Comparison of ENCODE assay signal across 8 cellular contexts in the genomic region with DNA sequence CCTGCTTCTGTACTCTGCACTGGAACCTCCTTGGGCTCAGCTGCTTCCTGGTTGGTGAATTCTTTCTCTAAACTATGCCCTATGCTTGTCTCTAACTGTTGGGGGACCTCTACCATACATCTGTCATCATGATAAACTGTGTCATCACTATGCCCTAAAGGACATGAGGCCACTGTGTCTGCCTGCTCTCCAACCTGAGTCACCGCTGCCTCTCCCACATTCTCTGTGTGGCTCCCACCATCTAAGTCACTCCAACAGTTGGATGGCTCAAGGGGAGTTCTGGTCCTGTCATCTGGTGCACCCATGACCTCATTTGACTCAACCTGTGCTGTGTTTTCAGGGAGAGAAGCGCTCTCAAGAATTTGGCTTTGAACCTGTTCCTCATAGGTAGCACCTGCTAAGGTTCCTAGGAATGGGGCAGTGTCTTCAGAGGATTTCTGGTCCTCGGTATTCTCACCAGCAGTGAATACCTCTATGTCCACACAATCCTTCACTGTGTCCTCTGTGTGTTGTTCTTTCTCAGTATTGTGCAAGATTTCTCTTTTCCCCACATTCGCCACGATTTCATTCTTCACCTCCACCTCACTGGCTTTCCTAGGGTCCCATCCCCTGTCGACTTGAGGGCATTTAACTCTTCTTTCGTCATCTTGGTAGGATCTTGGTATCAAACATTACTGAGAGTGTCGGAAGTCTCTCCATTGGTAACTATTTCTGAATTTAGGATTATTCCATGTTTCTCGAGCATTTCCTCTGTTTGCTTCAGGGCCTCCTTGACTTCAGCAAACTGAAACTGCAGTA. TPM values are rescaled to one million over a fixed set of nuclear protein-coding genes. Genes with fewer than 3 reads are reported as not detected.
DNase-seq lines count a peak whose midpoint lies in the region; ATAC-seq, FAIRE-seq and TF ChIP-seq lines count a peak whose summit lies in the region.
"Not testable (repeated sequence)": the region's sequence is repeated elsewhere in the genome, so short reads cannot be mapped to it uniquely, and the experiment has no call there.

No MANE protein-coding gene starts in this region.

- CTCF ChIA-PET in activated naive CD4-positive, alpha-beta T cell treated with anti-CD3 and anti-CD28 coated beads, Interleukin-2, amount 10 ng/mL, durations not matched to agents 7 days and 5 days (lab: Charles Lee); HepG2 (lab: Yijun Ruan, JAX; ENCODE audit: low intra/inter-chr PET ratio, low total read pairs): not testable (repeated sequence)

- H3K27me3 Mint-ChIP-seq in activated naive CD4-positive, alpha-beta T cell treated with anti-CD3 and anti-CD28 coated beads, Interleukin-2, amount 10 ng/mL, durations not matched to agents 7 days and 5 days, result peaks cover 23% of the 10 kb centered on the region

- 76% methylated on average over 9 of the region's 9 CpGs for WGBS in HepG2 (ENCODE audit: low lambda C conversion rate)
- no CpG with 5 or more reads among the region's 9 CpGs for WGBS in neuronal stem cell (ENCODE audit: extremely low coverage in 2 of 2, insufficient read length in 2 of 2, insufficient replicate concordance in 1 of 2), 2 donors

- H3K27me3 ChIP-seq in dorsolateral prefrontal cortex; HepG2 (ENCODE audit: control insufficient read depth in 1 of 2, insufficient read depth in 2 of 2, low read length in 2 of 2); neuronal stem cell (ENCODE audit: control insufficient read depth in 3 of 3, insufficient read depth in 3 of 3, low read depth in 1 of 3, low read length in 3 of 3); stomach smooth muscle (ENCODE audit: control insufficient read depth in 1 of 2, insufficient read depth in 2 of 2, low read length in 2 of 2): not testable (repeated sequence)

- not testable (repeated sequence) for TF ChIP-seq POLR2A in HepG2 (IDR thresholded peaks at IDR 0.05; ENCODE audit: insufficient read depth in 1 of 2, low read depth in 2 of 2, low read length in 2 of 2)

- H3K27ac Mint-ChIP-seq in activated naive CD4-positive, alpha-beta T cell treated with anti-CD3 and anti-CD28 coated beads, Interleukin-2, amount 10 ng/mL, durations not matched to agents 7 days and 5 days, result peak overlapping the region; percentile 16

- H3K36me3 ChIP-seq in HepG2 (replicated peaks in 1 of 2; ENCODE audit: control insufficient read depth in 1 of 2, insufficient read depth in 2 of 2, low read length in 2 of 2); neuronal stem cell (replicated peaks in 1 of 2; ENCODE audit: control insufficient read depth in 2 of 2, insufficient read depth in 2 of 2, low read length in 2 of 2); stomach smooth muscle (ENCODE audit: control insufficient read depth in 2 of 2, insufficient read depth in 2 of 2, low read length in 2 of 2): not testable (repeated sequence)

- peaks cover 57% of the 10 kb centered on the region for H3K4me1 ChIP-seq in HepG2 (ENCODE audit: insufficient read depth, low read length)
- H3K4me1 ChIP-seq in neuronal stem cell (ENCODE audit: control insufficient read depth in 2 of 2, insufficient read depth in 1 of 2, low read depth in 1 of 2, low read length in 2 of 2); stomach smooth muscle (ENCODE audit: control insufficient read depth, insufficient read depth, low read length): not testable (repeated sequence)

- H4K20me1 ChIP-seq in HepG2 (ENCODE audit: insufficient read depth, low read length), result not testable (repeated sequence)

- not testable (repeated sequence) for H2BK120ac ChIP-seq in neuronal stem cell (ENCODE audit: low read depth, low read length)

- not testable (repeated sequence) for H3K18ac ChIP-seq in neuronal stem cell (ENCODE audit: low read length)

- H2BK5ac ChIP-seq in neuronal stem cell (ENCODE audit: low read length), result not testable (repeated sequence)

- not testable (repeated sequence) for H2AK5ac ChIP-seq in neuronal stem cell (ENCODE audit: low read depth, low read length)

- H3K9ac ChIP-seq in HepG2 (ENCODE audit: insufficient read depth, low read depth, low read length), result 0 out of 2 replicates have a peak overlapping the region, but pooled peaks have one; percentile 62
- H3K9ac ChIP-seq in neuronal stem cell (ENCODE audit: low read depth, low read length, poor library complexity); stomach smooth muscle (ENCODE audit: low read length in 2 of 2): not testable (repeated sequence)

- not testable (repeated sequence) for H3K79me1 ChIP-seq in neuronal stem cell (ENCODE audit: low read depth, low read length)

- H2AFZ ChIP-seq in HepG2 (ENCODE audit: low read length), result not testable (repeated sequence)
- H2AFZ ChIP-seq in neuronal stem cell (ENCODE audit: low read length), result peak overlapping the region; percentile 87

- intact Hi-C loops in dorsolateral prefrontal cortex (cut with DNase I), result loop anchor here in 1 of 2 donors (5.0 kb wide), 1 partner anchor 113 kb away; a partner anchor contains a TSS
- intact Hi-C loops in HepG2 (cut with micrococcal nuclease; ENCODE audit: unreplicated experiment), result not testable (repeated sequence)

- H3K79me2 ChIP-seq in HepG2 (ENCODE audit: insufficient read depth, low read length), result not testable (repeated sequence)

- peak overlapping the region in 12 of 59 donors; percentile 56 to 86 (median 79) for H3K27ac ChIP-seq in dorsolateral prefrontal cortex
- H3K27ac ChIP-seq in HepG2 (ENCODE audit: extremely low read length, insufficient read depth, low read length); neuronal stem cell (replicated peaks; ENCODE audit: low read length); stomach smooth muscle (ENCODE audit: low read length): not testable (repeated sequence)

- not testable (repeated sequence) for H3K9me3 Mint-ChIP-seq in activated naive CD4-positive, alpha-beta T cell treated with anti-CD3 and anti-CD28 coated beads, Interleukin-2, amount 10 ng/mL, durations not matched to agents 7 days and 5 days

- H2BK15ac ChIP-seq in neuronal stem cell (ENCODE audit: low read length), result not testable (repeated sequence)

- peak; percentile 19 for ATAC-seq in HepG2

- in situ Hi-C loops in HepG2 (cut with HindIII; ENCODE audit: extremely low pct_ligation_motif_present, low pct_unique_long_range_greater_than_20kb), result not testable (repeated sequence)

- not testable (repeated sequence) for H3K9me3 ChIP-seq in HepG2 (ENCODE audit: low read length); stomach smooth muscle (ENCODE audit: control insufficient read depth in 2 of 2, low read length in 2 of 2)
- H3K9me3 ChIP-seq in neuronal stem cell (replicated peaks in 1 of 2; ENCODE audit: control insufficient read depth in 2 of 2, insufficient read depth in 1 of 2, low read depth in 1 of 2, low read length in 2 of 2), result peaks cover 0 to 17% of the 10 kb centered on the region in 2 donors

- not testable (repeated sequence) for FAIRE-seq in HepG2 (lab: Jason Lieb, UNC)

- TF ChIP-seq EP300 in HepG2 (IDR thresholded peaks at IDR 0.05; ENCODE audit: low read depth in 2 of 2, low read length in 2 of 2); HepG2 (CRISPR knock-in tag; IDR thresholded peaks at IDR 0.05; ENCODE audit: borderline replicate concordance): not testable (repeated sequence)

- not testable (repeated sequence) for H3K14ac ChIP-seq in neuronal stem cell (ENCODE audit: low read length)

- not testable (repeated sequence) for H3K4ac ChIP-seq in neuronal stem cell (ENCODE audit: low read length)

- not testable (repeated sequence) for TF ChIP-seq CTCF in dorsolateral prefrontal cortex (IDR thresholded peaks at IDR 0.05 in 54 of 56, conservative IDR thresholded peaks at IDR 0.05 in 2 of 56; ENCODE audit: low read depth in 1 of 56, partially characterized antibody in 56 of 56); HepG2 (CRISPR knock-in tag; IDR thresholded peaks at IDR 0.05)

- not testable (repeated sequence) for H2BK12ac ChIP-seq in neuronal stem cell (ENCODE audit: low read length)

- DNase-seq in DMS53 (lab: John Stamatoyannopoulos, UW) (peak; percentile 5), M059J (ENCODE audit: low read depth) (peak; percentile 27)
- DNase-seq in activated CD4-positive, alpha-beta T cell treated with anti-CD3 and anti-CD28 coated beads for 48 hours, result peak; percentile 6
- not testable (repeated sequence) for DNase-seq in activated naive CD4-positive, alpha-beta T cell treated with anti-CD3 and anti-CD28 coated beads, Interleukin-2, amount 10 ng/mL, durations not matched to agents 7 days and 5 days; dorsolateral prefrontal cortex; HepG2 (ENCODE audit: low spot score); neuronal stem cell (ENCODE audit: low spot score)

- BruUV-seq in HepG2 (replicated peaks; lab: Mats Ljungman, UMichigan), result TSS peak; percentile 75

- not testable (repeated sequence) for H3K36me3 Mint-ChIP-seq in activated naive CD4-positive, alpha-beta T cell treated with anti-CD3 and anti-CD28 coated beads, Interleukin-2, amount 10 ng/mL, durations not matched to agents 7 days and 5 days

- peak overlapping the region; percentile 55 for H3K4me3 Mint-ChIP-seq in activated naive CD4-positive, alpha-beta T cell treated with anti-CD3 and anti-CD28 coated beads, Interleukin-2, amount 10 ng/mL, durations not matched to agents 7 days and 5 days

- POLR2A ChIA-PET in HepG2 (lab: Yijun Ruan, JAX), result interaction anchor here (0.8 to 1.6 kb wide), 3 partner anchors 8 to 20 kb away, joined by 3 to 6 read pairs (median 3); a partner anchor contains a TSS

- H4K91ac ChIP-seq in neuronal stem cell (ENCODE audit: low read depth, low read length, poor library complexity), result not testable (repeated sequence)

- peak overlapping the region; percentile 76 for H3K4me2 ChIP-seq in HepG2 (ENCODE audit: low read depth, low read length)
- not testable (repeated sequence) for H3K4me2 ChIP-seq in neuronal stem cell (ENCODE audit: insufficient read depth, low read length, poor library complexity, severe bottlenecking)

- TF ChIP-seq RAD21 in HepG2 (CRISPR knock-in tag; IDR thresholded peaks at IDR 0.05), result not testable (repeated sequence)

- not testable (repeated sequence) for H3K23ac ChIP-seq in neuronal stem cell (ENCODE audit: low read depth, low read length, poor library complexity)

- H4K8ac ChIP-seq in neuronal stem cell (ENCODE audit: low read depth, low read length), result not testable (repeated sequence)

- H3K4me3 ChIP-seq in dorsolateral prefrontal cortex, result peak overlapping the region in 41 of 59 donors; percentile 51 to 85 (median 73)
- H3K4me3 ChIP-seq in HepG2 (replicated peaks in 1 of 3; ENCODE audit: insufficient read depth in 1 of 3, low read depth in 2 of 3, low read length in 3 of 3), result peak overlapping the region; percentile 61 to 75 (median 74); a peak in 3 of 6 replicates
- not testable (repeated sequence) for H3K4me3 ChIP-seq in neuronal stem cell (ENCODE audit: low read length in 2 of 2)
- H3K4me3 ChIP-seq in stomach smooth muscle (ENCODE audit: low read length in 2 of 2), result peak overlapping the region; percentile 74 to 77

- peaks cover 13% of the 10 kb centered on the region for H3K4me1 Mint-ChIP-seq in activated naive CD4-positive, alpha-beta T cell treated with anti-CD3 and anti-CD28 coated beads, Interleukin-2, amount 10 ng/mL, durations not matched to agents 7 days and 5 days

RNA-seq across cellular contexts. Expression of a gene that starts 9.2 kb away (rescaled TPM):
- total RNA-seq in M059J (2014; rRNA removed; shearing (Covaris generic)), result 0.52 and 1.1 TPM in 2 replicates
- 1 to 10 TPM; 2.0 to 8.5 (median 3.6) TPM for total RNA-seq in dorsolateral prefrontal cortex
- total RNA-seq in HepG2 (2016; rRNA removed; fragmentation: Illumina TruSeq; extraction: Trizol), result 2.4 and 4.3 TPM in 2 replicates
- 1.1 TPM in 2 replicates for total RNA-seq in HepG2 (2016; cell fraction: cytosol; rRNA removed; fragmentation: Illumina TruSeq; extraction: Trizol; ENCODE audit: low read depth)
- total RNA-seq in HepG2 (2016; cell fraction: insoluble cytoplasmic fraction; rRNA removed; fragmentation: Illumina TruSeq; extraction: Trizol), result 1.3 and 3.9 TPM in 2 replicates
- total RNA-seq in HepG2 (2016; cell fraction: membrane; rRNA removed; fragmentation: Illumina TruSeq; extraction: Trizol), result 1.3 and 1.8 TPM in 2 replicates
- total RNA-seq in HepG2 (2016; cell fraction: nucleus; rRNA removed; fragmentation: Illumina TruSeq; extraction: Trizol), result 9.9 and 12.3 TPM in 2 replicates
- polyA plus RNA-seq in HepG2 (2011; rRNA removed), result 7.1 and 8.7 TPM in 2 replicates
- 3.1 and 5.4 TPM in 2 replicates for polyA plus RNA-seq in HepG2 (2011; cell fraction: cytosol; rRNA removed)
- polyA plus RNA-seq in HepG2 (2011; cell fraction: nucleus; rRNA removed), result 13.3 and 15.6 TPM in 2 replicates
- 10.1 and 14.9 TPM in 2 replicates for polyA plus RNA-seq in HepG2 (2012)
- polyA plus RNA-seq in HepG2 (2016; cell fraction: cytosol; fragmentation: Illumina TruSeq; extraction: Trizol; ENCODE audit: low read depth), result 0.58 and 0.87 TPM in 2 replicates
- polyA plus RNA-seq in HepG2 (2016; cell fraction: insoluble cytoplasmic fraction; fragmentation: Illumina TruSeq; extraction: Trizol; ENCODE audit: low read depth), result 2.1 and 2.2 TPM in 2 replicates
- 1.0 and 1.6 TPM in 2 replicates for polyA plus RNA-seq in HepG2 (2016; cell fraction: membrane; fragmentation: Illumina TruSeq; extraction: Trizol; ENCODE audit: low read depth)
- polyA plus RNA-seq in HepG2 (2016; cell fraction: nucleus; fragmentation: Illumina TruSeq; extraction: Trizol; ENCODE audit: insufficient read depth, low read depth), result 16.1 and 23.2 TPM in 2 replicates
- polyA minus RNA-seq in HepG2 (2011; rRNA and poly(A)+ RNA removed; ENCODE audit: low replicate concordance), result 1.6 and 5.2 TPM in 2 replicates
- polyA minus RNA-seq in HepG2 (2011; cell fraction: cytosol; rRNA and poly(A)+ RNA removed), result 1.2 and 1.7 TPM in 2 replicates
- polyA minus RNA-seq in HepG2 (2011; cell fraction: nucleus; rRNA and poly(A)+ RNA removed), result 27.2 and 32.1 TPM in 2 replicates
- polyA plus RNA-seq in neuronal stem cell (2013, experiment 1 of 2), result 0.86 TPM
- 0.96 TPM for polyA plus RNA-seq in neuronal stem cell (2013, experiment 2 of 2)
